ENCODE assay signal across 8 cellular contexts in the genomic region with DNA sequence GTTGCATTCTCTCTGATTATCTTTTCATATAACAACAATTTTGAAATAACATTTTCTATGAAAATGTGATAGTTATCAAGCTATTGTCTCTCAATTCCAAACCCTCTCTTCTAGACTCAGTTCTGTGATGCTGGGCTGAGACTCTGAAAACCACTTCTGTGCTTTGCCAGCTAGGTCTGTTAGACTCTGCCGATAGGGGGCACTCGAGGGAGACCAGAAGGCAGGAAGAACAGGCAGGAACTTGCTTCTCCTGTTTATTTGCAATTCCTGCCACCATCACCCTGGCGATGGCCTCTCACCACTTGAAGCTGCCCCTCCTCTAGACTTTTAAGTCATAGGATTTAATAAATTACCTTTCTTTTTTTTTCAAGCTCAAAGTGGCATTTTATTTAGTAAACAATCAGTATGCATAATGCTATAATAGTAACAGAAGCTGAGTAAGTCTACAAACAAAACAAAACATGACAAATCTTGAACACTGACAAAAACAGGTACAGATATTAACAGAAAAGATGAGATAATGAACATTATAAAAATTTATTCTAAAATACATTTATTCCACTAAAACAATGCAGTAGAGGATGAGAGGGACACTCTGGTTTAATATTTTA. TPM values are rescaled to one million over a fixed set of nuclear protein-coding genes. Genes with fewer than 3 reads are reported as not detected.
A peak's percentile ranks its signal among the peaks of the same experiment; 100 is the strongest.
DNase-seq lines count a peak whose midpoint lies in the region; TF ChIP-seq lines count a peak whose summit lies in the region.

No MANE protein-coding gene starts in this region.

- peak; percentile 28 for DNase-seq in GM04504 (ENCODE audit: low read depth)
- peak; percentile 89 for DNase-seq in H9
- DNase-seq in NCI-H1048 (lab: John Stamatoyannopoulos, UW) = peak; percentile 43
- peak; percentile 16 to 65 (median 36) for DNase-seq in T-helper 1 cell
- DNase-seq in amygdala (lab: John Stamatoyannopoulos, UW) = peak in 43 of 56 donors; percentile 1 to 73 (median 15)
- peak; percentile 63 for DNase-seq in iPS DF 19.7 (ENCODE audit: low read depth, low spot score)
- DNase-seq in stimulated activated CD4-positive, alpha-beta T cell treated with anti-CD3 and anti-CD28 coated beads, Interleukin-15, amount 100 ng/mL, for 48 hours (ENCODE audit: low read depth in 2 of 2) = peak; percentile 61 to 70
- no peak for DNase-seq in epidermal melanocyte (ENCODE audit: insufficient read length, low spot score)

- H3K18ac ChIP-seq in H9 (ENCODE audit: insufficient read length, low read depth, low read length) = no peak overlapping the region

- no peaks in the 10 kb centered on the region for H3K27me3 Mint-ChIP-seq in H9 (ENCODE audit: low read depth)

- H3K4ac ChIP-seq in H9 (ENCODE audit: low read depth, low read length) = no peak overlapping the region

- peaks cover 22 to 36% of the 10 kb centered on the region in 2 experiments for H3K4me1 Mint-ChIP-seq in H9

- H3K36me3 Mint-ChIP-seq in H9 (ENCODE audit: insufficient read depth in 1 of 3, low read depth in 3 of 3) = peaks cover 0 to 3% (median 0%) of the 10 kb centered on the region in 3 experiments; a peak in 3 of 7 replicates

- TF ChIP-seq CTCF in H9 (conservative IDR thresholded peaks at IDR 0.05) = peak; percentile 93; the same call in 2 of the 3 replicates

- no peak overlapping the region for H2BK12ac ChIP-seq in H9 (ENCODE audit: insufficient read length, low read depth, low read length)

- no peak overlapping the region for H3K9ac ChIP-seq in H9 (ENCODE audit: extremely low read depth, insufficient read length, low read length)

- no peak overlapping the region for H2BK15ac ChIP-seq in H9 (ENCODE audit: low read depth, low read length)

- no CpG with 5 or more reads among the region's 3 CpGs for WGBS in H9 (ENCODE audit: extremely low coverage, insufficient read length, low lambda C conversion rate)

- H4K20me1 ChIP-seq in H9 (ENCODE audit: control insufficient read depth, insufficient read depth, insufficient read length) = no peaks in the 10 kb centered on the region

- no peak overlapping the region for H3K14ac ChIP-seq in H9 (ENCODE audit: insufficient read depth, low read length)

- no peak overlapping the region for H4K91ac ChIP-seq in H9 (ENCODE audit: insufficient read length, low read depth, low read length)

- no peaks in the 10 kb centered on the region for H3K23me2 ChIP-seq in H9 (ENCODE audit: insufficient read length, low read depth, low read length, poor library complexity, severe bottlenecking)

- H3K79me1 ChIP-seq in H9 (ENCODE audit: insufficient read depth, low read depth, low read length, poor library complexity, severe bottlenecking) = no peaks in the 10 kb centered on the region

- no peaks in the 10 kb centered on the region for H3K4me1 ChIP-seq in H9 (ENCODE audit: insufficient read depth, low read length)

- no peak overlapping the region for H4K8ac ChIP-seq in H9 (replicated peaks; ENCODE audit: insufficient read length, low read depth, low read length)

- H3K27ac Mint-ChIP-seq in H9 = no peak overlapping the region

- H4K5ac ChIP-seq in H9 (ENCODE audit: insufficient read length, low read depth, low read length) = no peak overlapping the region

- no peaks in the 10 kb centered on the region for H3K9me3 ChIP-seq in H9 (ENCODE audit: control insufficient read depth, low read depth, low read length)

- H3K4me2 ChIP-seq in H9 (ENCODE audit: insufficient read depth, insufficient read length, low read length) = no peak overlapping the region

- H2BK20ac ChIP-seq in H9 (ENCODE audit: low read depth, low read length, poor library complexity, severe bottlenecking) = no peak overlapping the region

- H3K4me3 Mint-ChIP-seq in H9 = no peak overlapping the region

- H3K9me3 Mint-ChIP-seq in H9 = peaks cover 0 to 2% of the 10 kb centered on the region in 2 experiments; a peak in 1 of 5 replicates

- H2AK5ac ChIP-seq in H9 (ENCODE audit: insufficient read length, low read length) = no peak overlapping the region

- no peak overlapping the region for H3T11ph ChIP-seq in H9 (ENCODE audit: low read length)

- H3K56ac ChIP-seq in H9 (ENCODE audit: insufficient read length, low read depth, low read length) = no peak overlapping the region

- H3K27ac ChIP-seq in H9 (ENCODE audit: insufficient read length, low read depth, low read length) = no peak overlapping the region

- no peak overlapping the region for H2BK5ac ChIP-seq in H9 (ENCODE audit: insufficient read length, low read length)

- H2BK120ac ChIP-seq in H9 (ENCODE audit: low read depth, low read length, poor library complexity, severe bottlenecking) = no peak overlapping the region

- H3K23ac ChIP-seq in H9 (ENCODE audit: insufficient read length, low read depth, low read length) = no peak overlapping the region

- no peaks in the 10 kb centered on the region for H3K79me2 ChIP-seq in H9 (ENCODE audit: insufficient read depth, low read length)

- no peaks in the 10 kb centered on the region for H3K27me3 ChIP-seq in H9 (ENCODE audit: insufficient read depth, low read length)

- H2AFZ ChIP-seq in H9 (ENCODE audit: low read length) = no peak overlapping the region

RNA-seq across cellular contexts. Expression of gene RASL11B, which starts 49.7 kb away (rescaled TPM):
- total RNA-seq in H9 (2021) = 28.3 and 30.0 TPM in 2 replicates
